ENCODE assay signal across 10 cellular contexts in the genomic region with DNA sequence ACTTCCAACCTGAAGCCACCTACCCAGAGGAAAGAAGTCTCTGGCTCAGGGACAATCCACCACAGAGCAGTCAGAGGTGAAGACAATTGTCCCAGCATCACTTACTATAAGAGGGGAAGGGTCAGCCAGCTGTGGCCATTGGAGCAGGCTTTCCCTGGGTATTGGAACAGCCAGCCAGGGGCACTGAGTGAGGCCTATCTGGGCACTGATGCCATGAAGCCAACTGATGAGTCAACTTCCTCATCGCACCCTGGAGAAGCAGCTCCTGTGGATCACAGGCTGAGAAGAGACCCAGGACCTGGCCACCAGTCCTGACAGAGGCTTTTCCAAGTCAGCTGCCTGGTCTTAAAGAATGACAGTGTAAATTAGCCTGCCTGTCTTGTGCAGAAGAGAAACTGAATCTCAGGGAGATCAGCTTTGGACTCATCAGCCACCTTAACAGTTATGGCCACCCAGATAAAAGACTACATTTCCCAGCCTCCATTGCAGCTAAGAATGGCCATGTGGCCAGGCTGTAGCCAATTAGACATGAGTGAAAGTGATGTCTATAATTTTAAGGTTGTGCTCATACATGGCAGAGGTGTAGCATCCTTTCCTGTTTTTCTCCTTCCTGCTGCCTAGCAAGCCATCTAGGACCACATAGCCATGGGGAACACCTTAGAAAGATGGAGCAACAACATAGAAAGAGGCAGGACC. TPM values are rescaled to one million over a fixed set of nuclear protein-coding genes. Genes with fewer than 3 reads are reported as not detected.
DNase-seq lines count a peak whose midpoint lies in the region; ATAC-seq and TF ChIP-seq lines count a peak whose summit lies in the region.
"Had no signal": no experiment of that assay in that cellular context is flagged by ENCODE, and none has a peak within 500 bp of the region (broad histone marks: within the 10 kb centered on the region; RNA-seq: fewer than 3 reads in every experiment).

No MANE protein-coding gene starts in this region.

- no peaks in the 10 kb centered on the region for H3K36me3 Mint-ChIP-seq in activated naive CD8-positive, alpha-beta T cell treated with anti-CD3 and anti-CD28 coated beads, Interleukin-2, amount 50 U/mL, for 24 hours (ENCODE audit: low read depth)

- no peak overlapping the region for H3K27ac Mint-ChIP-seq in activated naive CD8-positive, alpha-beta T cell treated with anti-CD3 and anti-CD28 coated beads, Interleukin-2, amount 50 U/mL, for 24 hours

- peaks cover 6% of the 10 kb centered on the region for H3K27me3 Mint-ChIP-seq in activated naive CD8-positive, alpha-beta T cell treated with anti-CD3 and anti-CD28 coated beads, Interleukin-2, amount 50 U/mL, for 24 hours

- in situ Hi-C loops in GM13976 (cut with MboI; ENCODE audit: low sequenced_read_pairs, unreplicated experiment) = no loop called here

- no peak for TF ChIP-seq CTCF in GM13976 (IDR thresholded peaks at IDR 0.05; ENCODE audit: borderline replicate concordance, control extremely low read depth, extremely low read depth, insufficient read depth, missing control alignments)

- H3K4me3 Mint-ChIP-seq in activated naive CD8-positive, alpha-beta T cell treated with anti-CD3 and anti-CD28 coated beads, Interleukin-2, amount 50 U/mL, for 24 hours = no peak overlapping the region

- H3K9me3 Mint-ChIP-seq in activated naive CD8-positive, alpha-beta T cell treated with anti-CD3 and anti-CD28 coated beads, Interleukin-2, amount 50 U/mL, for 24 hours = no peaks in the 10 kb centered on the region

- DNase-seq in GM13976 (ENCODE audit: low spot score) = peak; percentile 38
- no peak for DNase-seq in activated naive CD8-positive, alpha-beta T cell treated with anti-CD3 and anti-CD28 coated beads, Interleukin-2, amount 50 U/mL, for 24 hours
- DNase-seq in lung microvascular endothelial cell (ENCODE audit: low read depth in 2 of 2) = peak; percentile 61 to 63
- DNase-seq in NCI-H345 (lab: John Stamatoyannopoulos, UW) = no peak
- no peak for DNase-seq in NCI-H1436 (lab: John Stamatoyannopoulos, UW)
- no peak for DNase-seq in posterior vena cava (ENCODE audit: low spot score)
- DNase-seq: activated CD4-positive, alpha-beta T cell treated with anti-CD3 and anti-CD28 coated beads for 1 hour; NCI-H1417 treated with DMSO at 0.1 percent for 48 hours had no signal

- peak; percentile 73 for ATAC-seq in HG02870 (IDR thresholded peaks at IDR 0.05; ENCODE audit: unreplicated experiment)
- peak; percentile 51 for ATAC-seq in activated naive CD8-positive, alpha-beta T cell treated with anti-CD3 and anti-CD28 coated beads, Interleukin-2, amount 50 U/mL, for 24 hours
- no peak for ATAC-seq in HG03025 (IDR thresholded peaks at IDR 0.05; ENCODE audit: low FRiP score, unreplicated experiment)

- H3K4me1 Mint-ChIP-seq in activated naive CD8-positive, alpha-beta T cell treated with anti-CD3 and anti-CD28 coated beads, Interleukin-2, amount 50 U/mL, for 24 hours = peaks cover 9% of the 10 kb centered on the region

- intact Hi-C loops in posterior vena cava (cut with DNase I) = no loop called here

RNA-seq across cellular contexts. Expression of gene CHST1, which starts 19.0 kb away (rescaled TPM):
- total RNA-seq in lung microvascular endothelial cell = 1.8 and 6.1 TPM in 2 replicates
- 1 to 10 TPM; 3.3 to 5.2 TPM for total RNA-seq in posterior vena cava

Comparison
In these comparisons a context has a peak if more than half of its experiments do, and no peak if none do; other contexts are left out.
1. DNase-seq: peak in GM13976 (single experiment) and lung microvascular endothelial cell (2 of 2); none in activated naive CD8-positive, alpha-beta T cell treated with anti-CD3 and anti-CD28 coated beads, Interleukin-2, amount 50 U/mL, for 24 hours (single experiment), NCI-H345 (single experiment), NCI-H1436 (single experiment) and posterior vena cava (single experiment).